8 cellular contexts compared by ENCODE assay signal in the genomic region with DNA sequence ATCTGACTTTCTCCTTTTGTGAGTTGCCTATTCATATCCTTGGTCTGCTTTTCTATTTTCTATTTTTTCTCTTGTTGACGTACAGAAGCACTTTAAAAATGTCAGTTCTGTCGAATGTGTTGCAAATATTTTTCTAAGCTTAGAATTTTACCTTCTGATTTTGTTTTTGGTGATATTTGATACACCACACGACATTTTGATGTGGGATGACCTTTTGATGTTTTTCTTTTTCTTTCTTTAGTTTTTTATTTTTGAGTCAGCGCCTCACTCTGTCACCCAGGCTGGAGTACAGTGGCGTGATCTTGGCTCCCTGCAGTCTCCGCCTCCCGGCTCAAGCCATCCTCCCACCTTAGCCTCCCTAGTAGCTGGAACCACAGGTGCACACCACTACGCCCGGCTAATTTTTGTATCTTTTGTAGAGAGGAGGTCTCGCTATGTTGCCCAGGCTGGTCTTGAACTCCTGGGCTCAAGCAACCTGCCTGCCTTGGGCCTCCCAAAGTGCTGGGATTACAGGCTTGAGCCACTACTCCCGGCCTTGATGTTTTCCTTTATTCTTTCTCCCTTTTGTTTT. TPM values are rescaled to one million over a fixed set of nuclear protein-coding genes. Genes with fewer than 3 reads are reported as not detected.
DNase-seq lines count a peak whose midpoint lies in the region; ATAC-seq and TF ChIP-seq lines count a peak whose summit lies in the region.

No MANE protein-coding gene starts in this region.

- H3K27me3 Mint-ChIP-seq in activated CD8-positive, alpha-beta T cell treated with anti-CD3 and anti-CD28 coated beads for 36 hours = no peaks in the 10 kb centered on the region

- H3K9me3 ChIP-seq in HCT116 (ENCODE audit: control insufficient read depth in 1 of 2, insufficient read depth in 1 of 2, low read depth in 1 of 2, low read length in 2 of 2) (no peaks in the 10 kb centered on the region), skeletal muscle satellite cell (replicated peaks; ENCODE audit: low read length) (no peaks in the 10 kb centered on the region)

- H3K79me2 ChIP-seq in HCT116 (ENCODE audit: insufficient read depth, low read length) = no peaks in the 10 kb centered on the region

- peak; percentile 29 for ATAC-seq in HCT116
- no peak for ATAC-seq in activated CD8-positive, alpha-beta T cell treated with anti-CD3 and anti-CD28 coated beads for 36 hours
- no peak for ATAC-seq in HG03354 (IDR thresholded peaks at IDR 0.05; ENCODE audit: poor library complexity, severe bottlenecking, unreplicated experiment)
- no peak for ATAC-seq in GM21619 (IDR thresholded peaks at IDR 0.05; ENCODE audit: unreplicated experiment)

- H3K4me3 ChIP-seq in HCT116 (replicated peaks in 1 of 2; ENCODE audit: low read depth in 1 of 2, low read length in 2 of 2) (peak overlapping the region; percentile 43 to 57), fibroblast of villous mesenchyme (ENCODE audit: low read depth, low read length) (peak overlapping the region; percentile 58), skeletal muscle satellite cell (ENCODE audit: low read length) (peak overlapping the region; percentile 71)

- peak overlapping the region; percentile 72 for H3K4me2 ChIP-seq in HCT116 (ENCODE audit: low read length)
- H3K4me2 ChIP-seq in skeletal muscle satellite cell (ENCODE audit: low read length) = peak overlapping the region; percentile 85

- CTCF ChIA-PET in HCT116 (lab: Charles Lee) = interaction anchor here (0.7 to 2.2 kb wide), 17 partner anchors 8 to 268 kb away, joined by 3 to 55 read pairs (median 4); a partner anchor contains a TSS
- CTCF ChIA-PET in activated CD8-positive, alpha-beta T cell treated with anti-CD3 and anti-CD28 coated beads for 36 hours (lab: Charles Lee) = interaction anchor here (0.6 to 6.8 kb wide), 46 partner anchors 11 to 321 kb away, joined by 3 to 149 read pairs (median 4); a partner anchor contains a TSS

- no peaks in the 10 kb centered on the region for H3K9me3 Mint-ChIP-seq in activated CD8-positive, alpha-beta T cell treated with anti-CD3 and anti-CD28 coated beads for 36 hours

- TF ChIP-seq CTCF in HCT116 (IDR thresholded peaks at IDR 0.05 in 2 of 3, conservative IDR thresholded peaks at IDR 0.05 in 1 of 3; ENCODE audit: borderline replicate concordance in 1 of 3, insufficient read depth in 1 of 3, low read depth in 2 of 3, low read length in 2 of 3) (no peak), fibroblast of villous mesenchyme (IDR thresholded peaks at IDR 0.05; ENCODE audit: insufficient read depth, low read depth, low read length) (no peak)
- no peak for TF ChIP-seq CTCF in activated CD8-positive, alpha-beta T cell treated with anti-CD3 and anti-CD28 coated beads for 36 hours (IDR thresholded peaks at IDR 0.05)

- H3K9me2 ChIP-seq in HCT116 (ENCODE audit: insufficient read depth) = no peaks in the 10 kb centered on the region

- H3K27me3 ChIP-seq in HCT116 (ENCODE audit: insufficient read depth, low read length) (no peaks in the 10 kb centered on the region), skeletal muscle satellite cell (ENCODE audit: control insufficient read depth, insufficient read depth, low read length) (no peaks in the 10 kb centered on the region)

- RAD21 ChIA-PET in HCT116 (lab: Charles Lee; ENCODE audit: low non-redundant PET in 1 of 2, low total read pairs in 2 of 2, uncharacterized antibody in 2 of 2, unreplicated experiment in 2 of 2) = interaction anchor here (1.0 to 1.8 kb wide), 10 partner anchors 16 to 268 kb away, joined by 3 to 12 read pairs (median 5); no protein-coding TSS in a partner anchor

- H4K20me1 ChIP-seq in HCT116 (ENCODE audit: insufficient read depth) = no peaks in the 10 kb centered on the region

- H3K4me1 ChIP-seq in HCT116 (ENCODE audit: control insufficient read depth in 1 of 2, insufficient read depth in 2 of 2, low read length in 2 of 2) (peaks cover 31 to 35% of the 10 kb centered on the region in 2 experiments), skeletal muscle satellite cell (ENCODE audit: control insufficient read depth, insufficient read depth, low read length) (peaks cover 10% of the 10 kb centered on the region)

- intact Hi-C loops in HCT116 (cut with micrococcal nuclease) = loop anchor here (1.0 to 2.0 kb wide), 2 partner anchors 88 to 97 kb away; no protein-coding TSS in a partner anchor
- intact Hi-C loops in activated CD8-positive, alpha-beta T cell treated with anti-CD3 and anti-CD28 coated beads for 36 hours (cut with micrococcal nuclease) = loop anchor here (2.0 to 5.0 kb wide), 2 partner anchors 36 to 89 kb away; no protein-coding TSS in a partner anchor

- H3K27ac ChIP-seq in HCT116 (ENCODE audit: low read depth, low read length) = peak overlapping the region; percentile 92

- peak overlapping the region; percentile 81 for H3K4me3 Mint-ChIP-seq in activated CD8-positive, alpha-beta T cell treated with anti-CD3 and anti-CD28 coated beads for 36 hours

- DNase-seq in HCT116 (ENCODE audit: low read depth, low spot score) (no peak), fibroblast of villous mesenchyme (ENCODE audit: low read depth) (no peak), cortex of kidney (lab: John Stamatoyannopoulos, UW) (no peak), NOMO-1 treated with DMSO at 0.1 percent for 48 hours (lab: John Stamatoyannopoulos, UW; ENCODE audit: unreplicated experiment) (no peak)
- peak; percentile 65 for DNase-seq in activated CD8-positive, alpha-beta T cell treated with anti-CD3 and anti-CD28 coated beads for 36 hours

- H3K36me3 ChIP-seq in HCT116 (ENCODE audit: control insufficient read depth in 1 of 2, insufficient read depth in 2 of 2, low read length in 2 of 2) (no peaks in the 10 kb centered on the region), skeletal muscle satellite cell (ENCODE audit: insufficient read depth, low read length) (no peaks in the 10 kb centered on the region)

- H3K9ac ChIP-seq in HCT116 (ENCODE audit: low read length) (peak overlapping the region; percentile 68), skeletal muscle satellite cell (ENCODE audit: low read depth, low read length) (peak overlapping the region; percentile 83)

- TF ChIP-seq RAD21 in HCT116 (IDR thresholded peaks at IDR 0.05; ENCODE audit: low read depth) = no peak

- peak overlapping the region; percentile 99 for H2AFZ ChIP-seq in HCT116 (ENCODE audit: low read depth, low read length, poor library complexity, severe bottlenecking)

- H3K27ac Mint-ChIP-seq in activated CD8-positive, alpha-beta T cell treated with anti-CD3 and anti-CD28 coated beads for 36 hours = peak overlapping the region; percentile 94

- no peak for TF ChIP-seq POLR2A in HCT116 (IDR thresholded peaks at IDR 0.05; ENCODE audit: borderline replicate concordance, extremely low read depth, insufficient read depth, insufficient read length)

- TSS peak; percentile 77 for BruUV-seq in HCT116 (replicated peaks; lab: Mats Ljungman, UMichigan)

- H3K36me3 Mint-ChIP-seq in activated CD8-positive, alpha-beta T cell treated with anti-CD3 and anti-CD28 coated beads for 36 hours (ENCODE audit: low read depth) = no peaks in the 10 kb centered on the region

- POLR2A ChIA-PET in HCT116 (lab: Charles Lee) = interaction anchor here (0.8 to 1.5 kb wide), 6 partner anchors 16 to 98 kb away, joined by 3 to 7 read pairs (median 3); a partner anchor contains a TSS
- POLR2A ChIA-PET in activated CD8-positive, alpha-beta T cell treated with anti-CD3 and anti-CD28 coated beads for 36 hours (lab: Charles Lee) = interaction anchor here (0.7 to 2.6 kb wide), 5 partner anchors 14 to 275 kb away, joined by 3 to 27 read pairs (median 3); a partner anchor contains a TSS

- H3K4me1 Mint-ChIP-seq in activated CD8-positive, alpha-beta T cell treated with anti-CD3 and anti-CD28 coated beads for 36 hours (ENCODE audit: low read depth) = peaks cover 25% of the 10 kb centered on the region

TF ChIP-seq in HCT116, 20 proteins besides CTCF, POLR2A, EP300 and RAD21 (continues in another document):
- no peak for TF ChIP-seq CBX3 (IDR thresholded peaks at IDR 0.05; ENCODE audit: low read depth)
- TF ChIP-seq, protein P1, sequence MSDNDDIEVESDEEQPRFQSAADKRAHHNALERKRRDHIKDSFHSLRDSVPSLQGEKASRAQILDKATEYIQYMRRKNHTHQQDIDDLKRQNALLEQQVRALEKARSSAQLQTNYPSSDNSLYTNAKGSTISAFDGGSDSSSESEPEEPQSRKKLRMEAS (IDR thresholded peaks at IDR 0.05) = no peak
- TF ChIP-seq, protein P2, sequence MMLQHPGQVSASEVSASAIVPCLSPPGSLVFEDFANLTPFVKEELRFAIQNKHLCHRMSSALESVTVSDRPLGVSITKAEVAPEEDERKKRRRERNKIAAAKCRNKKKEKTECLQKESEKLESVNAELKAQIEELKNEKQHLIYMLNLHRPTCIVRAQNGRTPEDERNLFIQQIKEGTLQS (IDR thresholded peaks at IDR 0.05) = no peak
- TF ChIP-seq JUND (IDR thresholded peaks at IDR 0.05) = no peak
- no peak for TF ChIP-seq EZH2phosphoT487 (IDR thresholded peaks at IDR 0.05; ENCODE audit: borderline replicate concordance)
- TF ChIP-seq SRF (IDR thresholded peaks at IDR 0.05; ENCODE audit: low read depth) = no peak
- no peak for TF ChIP-seq POLR2AphosphoS5 (IDR thresholded peaks at IDR 0.05; ENCODE audit: low read depth, low read length)
- TF ChIP-seq EGR1 (IDR thresholded peaks at IDR 0.05; ENCODE audit: low read depth) = no peak
- TF ChIP-seq, protein P3, sequence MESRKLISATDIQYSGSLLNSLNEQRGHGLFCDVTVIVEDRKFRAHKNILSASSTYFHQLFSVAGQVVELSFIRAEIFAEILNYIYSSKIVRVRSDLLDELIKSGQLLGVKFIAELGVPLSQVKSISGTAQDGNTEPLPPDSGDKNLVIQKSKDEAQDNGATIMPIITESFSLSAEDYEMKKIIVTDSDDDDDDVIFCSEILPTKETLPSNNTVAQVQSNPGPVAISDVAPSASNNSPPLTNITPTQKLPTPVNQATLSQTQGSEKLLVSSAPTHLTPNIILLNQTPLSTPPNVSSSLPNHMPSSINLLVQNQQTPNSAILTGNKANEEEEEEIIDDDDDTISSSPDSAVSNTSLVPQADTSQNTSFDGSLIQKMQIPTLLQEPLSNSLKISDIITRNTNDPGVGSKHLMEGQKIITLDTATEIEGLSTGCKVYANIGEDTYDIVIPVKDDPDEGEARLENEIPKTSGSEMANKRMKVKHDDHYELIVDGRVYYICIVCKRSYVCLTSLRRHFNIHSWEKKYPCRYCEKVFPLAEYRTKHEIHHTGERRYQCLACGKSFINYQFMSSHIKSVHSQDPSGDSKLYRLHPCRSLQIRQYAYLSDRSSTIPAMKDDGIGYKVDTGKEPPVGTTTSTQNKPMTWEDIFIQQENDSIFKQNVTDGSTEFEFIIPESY (IDR thresholded peaks at IDR 0.05; ENCODE audit: extremely low read depth, insufficient replicate concordance, low read length) = no peak
- no peak for TF ChIP-seq EZH2 (IDR thresholded peaks at IDR 0.05)
- no peak for TF ChIP-seq ZFX (IDR thresholded peaks at IDR 0.05)
- TF ChIP-seq SIN3A (IDR thresholded peaks at IDR 0.05; ENCODE audit: low read depth) = no peak

RNA-seq across cellular contexts. Expression of a gene that starts 39.6 kb away (rescaled TPM):
- 88.0 TPM for total RNA-seq in HCT116 (2021; ENCODE audit: unreplicated experiment)
- 68.8 and 74.3 TPM in 2 replicates for polyA plus RNA-seq in HCT116 (2012)
- 100 to 1,000 TPM; 224 to 231 TPM for total RNA-seq in activated CD8-positive, alpha-beta T cell treated with anti-CD3 and anti-CD28 coated beads for 36 hours
- total RNA-seq in fibroblast of villous mesenchyme = 135 and 208 TPM in 2 replicates
- total RNA-seq in skeletal muscle satellite cell (2012; rRNA removed) = 77.3 and 86.7 TPM in 2 replicates
